ENCODE assay signal across 26 cellular contexts in genomic region chr12:107518868-107519267, GRCh38.
"Had no signal": no experiment of that assay in that cellular context is flagged by ENCODE, and none has a peak within 500 bp of the region (broad histone marks: within the 10 kb centered on the region; RNA-seq: fewer than 3 reads in every experiment).

No MANE protein-coding gene starts in this region.

- ATAC-seq: activated T-helper 17 cell treated with anti-CD3 and anti-CD28 coated beads, Interleukin-2, amount 50 U/mL, for 72 hours had no signal

- H3K9me3 ChIP-seq: Peyer's patch, SJCRH30, SK-N-SH had no signal

- H3K4me2 ChIP-seq: SK-N-SH had no signal

- DNase-seq: activated CD4-positive, alpha-beta T cell treated with anti-CD3 and anti-CD28 coated beads for 1 hour; activated CD4-positive, alpha-beta T cell treated with anti-CD3 and anti-CD28 coated beads, Interleukin-2, amount 10 ng/mL, durations not matched to agents 24 days and 14 days; activated CD4-positive, alpha-beta T cell treated with anti-CD3 and anti-CD28 coated beads, Interleukin-2, amount 50 U/mL, for 48 hours; activated gamma-delta T cell; activated naive CD4-positive, alpha-beta T cell treated with anti-CD3 and anti-CD28 coated beads, Interleukin-2, amount 10 ng/mL, durations not matched to agents 7 days and 5 days; activated naive CD8-positive, alpha-beta T cell treated with anti-CD3 and anti-CD28 coated beads for 36 hours; activated T-cell treated with anti-CD3 and anti-CD28 coated beads for 4 hours; activated T-cell treated with anti-CD3 and anti-CD28 coated beads, Interleukin-2, amount 50 U/mL, for 48 hours; brain microvascular endothelial cell; caudate nucleus; KBM-7; MV-4-11; NCI-H1105; NCI-H1436; NCI-H1694 treated with DMSO at 0.1 percent for 48 hours; NCI-H2029 treated with DMSO at 0.1 percent for 48 hours; NCI-H345; NCI-H510A; NCI-H526 treated with DMSO at 0.1 percent for 48 hours; Peyer's patch; Right ventricle myocardium superior; SJCRH30; SK-N-SH; T-helper 1 cell had no signal

- H3K27ac ChIP-seq: brain microvascular endothelial cell, Peyer's patch, RWPE1, SJCRH30 had no signal

- H3K4me3 Mint-ChIP-seq: activated CD4-positive, alpha-beta T cell treated with anti-CD3 and anti-CD28 coated beads, Interleukin-2, amount 10 ng/mL, durations not matched to agents 24 days and 14 days; activated naive CD4-positive, alpha-beta T cell treated with anti-CD3 and anti-CD28 coated beads, Interleukin-2, amount 10 ng/mL, durations not matched to agents 7 days and 5 days; activated naive CD8-positive, alpha-beta T cell treated with anti-CD3 and anti-CD28 coated beads for 36 hours; activated T-helper 17 cell treated with anti-CD3 and anti-CD28 coated beads, Interleukin-2, amount 50 U/mL, for 72 hours had no signal

- H3K27me3 Mint-ChIP-seq: activated CD4-positive, alpha-beta T cell treated with anti-CD3 and anti-CD28 coated beads, Interleukin-2, amount 10 ng/mL, durations not matched to agents 24 days and 14 days; activated naive CD4-positive, alpha-beta T cell treated with anti-CD3 and anti-CD28 coated beads, Interleukin-2, amount 10 ng/mL, durations not matched to agents 7 days and 5 days; activated naive CD8-positive, alpha-beta T cell treated with anti-CD3 and anti-CD28 coated beads for 36 hours; activated T-helper 17 cell treated with anti-CD3 and anti-CD28 coated beads, Interleukin-2, amount 50 U/mL, for 72 hours had no signal

- H3K36me3 ChIP-seq: brain microvascular endothelial cell, Peyer's patch, SJCRH30 had no signal

- H3K27ac Mint-ChIP-seq: activated CD4-positive, alpha-beta T cell treated with anti-CD3 and anti-CD28 coated beads, Interleukin-2, amount 10 ng/mL, durations not matched to agents 24 days and 14 days; activated naive CD4-positive, alpha-beta T cell treated with anti-CD3 and anti-CD28 coated beads, Interleukin-2, amount 10 ng/mL, durations not matched to agents 7 days and 5 days; activated naive CD8-positive, alpha-beta T cell treated with anti-CD3 and anti-CD28 coated beads for 36 hours; activated T-helper 17 cell treated with anti-CD3 and anti-CD28 coated beads, Interleukin-2, amount 50 U/mL, for 72 hours had no signal

- H3K4me1 ChIP-seq: Peyer's patch had no signal

- H3K4me3 ChIP-seq: Peyer's patch, SJCRH30 had no signal

- H3K27me3 ChIP-seq: brain microvascular endothelial cell, Peyer's patch, SJCRH30 had no signal

- H3K9ac ChIP-seq: SK-N-SH had no signal
